In genomic region chr17:57111386-57111785, GRCh38 we compare ENCODE assay signal across 14 cellular contexts.
"Had no signal": no experiment of that assay in that cellular context is flagged by ENCODE, and none has a peak within 500 bp of the region (broad histone marks: within the 10 kb centered on the region; RNA-seq: fewer than 3 reads in every experiment).

No MANE protein-coding gene starts in this region.

- H3K27me3 ChIP-seq: brain microvascular endothelial cell, suprapubic skin had no signal

- DNase-seq: activated effector memory CD4-positive, alpha-beta T cell treated with Interleukin-2 at 50 U/mL for 16 hours; amniotic stem cell; brain microvascular endothelial cell; endodermal cell; erythroblast; mesendoderm; stimulated activated CD4-positive, alpha-beta T cell treated with anti-CD3 and anti-CD28 coated beads, Interleukin-2, amount 100 ng/mL, for 24 hours; stimulated activated naive B cell treated with anti-CD40 and anti-IgM and Interleukin-4, amounts not matched to agents 10 μg/mL and 1 μg/mL and 100 μg/mL, for 72 hours; SW 1271 had no signal

- H3K4me3 ChIP-seq: suprapubic skin had no signal

- ATAC-seq: activated CD4-positive, CD25-positive, alpha-beta regulatory T cell treated with anti-CD3 and anti-CD28 coated beads, Interleukin-2, amount 50 U/mL, for 24 hours; activated naive CD4-positive, alpha-beta T cell treated with anti-CD3 and anti-CD28 coated beads, Interleukin-2, amount 50 U/mL, for 72 hours; left lobe of liver; stimulated activated naive B cell treated with anti-CD40 and anti-IgM and Interleukin-4, amounts not matched to agents 10 μg/mL and 1 μg/mL and 100 μg/mL, for 72 hours had no signal

- H3K9ac ChIP-seq: parathyroid adenoma had no signal

- H2AFZ ChIP-seq: parathyroid adenoma had no signal

- H3K9me3 ChIP-seq: suprapubic skin had no signal

- H3K27ac ChIP-seq: brain microvascular endothelial cell, parathyroid adenoma had no signal
